Comparison of ENCODE assay signal across 8 cellular contexts in genomic region chr5:177006265-177006972, GRCh38. TPM values are rescaled to one million over a fixed set of nuclear protein-coding genes. Genes with fewer than 3 reads are reported as not detected.
DNase-seq lines count a peak whose midpoint lies in the region; ATAC-seq and TF ChIP-seq lines count a peak whose summit lies in the region.

Gene UIMC1 (minus strand): TSS chr5:177006779. CDS start chr5:176982615, 24,164 bp downstream.

- peak in 1 of 6 experiments; percentile 1 for TF ChIP-seq CTCF in esophagus squamous epithelium (IDR thresholded peaks at IDR 0.05)

- H3K36me3 ChIP-seq in KOPT-K1 (ENCODE audit: insufficient read depth, low read length) (no peaks in the 10 kb centered on the region), esophagus squamous epithelium (no peaks in the 10 kb centered on the region)

- peak; percentile 64 for ATAC-seq in GM21737 (IDR thresholded peaks at IDR 0.05; ENCODE audit: unreplicated experiment)

- intact Hi-C loops in esophagus squamous epithelium (cut with DNase I), result no loop called here

- DNase-seq in DMS153 treated with DMSO at 0.1 percent for 48 hours (lab: John Stamatoyannopoulos, UW; ENCODE audit: unreplicated experiment) (peak; percentile 23), RKO (ENCODE audit: low spot score) (peak; percentile 91), activated T-helper 1 cell treated with Interleukin-2 at 50 U/mL for 16 hours (ENCODE audit: low read depth) (peak; percentile 84), esophagus squamous epithelium (lab: John Stamatoyannopoulos, UW) (peak; percentile 70), myocyte (ENCODE audit: low read depth) (peak; percentile 90)
- peak; percentile 82 to 89 for DNase-seq in stimulated activated CD8-positive, alpha-beta memory T cell treated with anti-CD3 and anti-CD28 coated beads, Interleukin-7, amount 100 ng/mL, for 4 hours (ENCODE audit: low read depth in 2 of 2)

- H3K27me3 ChIP-seq in esophagus squamous epithelium, result no peaks in the 10 kb centered on the region

- H3K9me3 ChIP-seq in KOPT-K1 (ENCODE audit: insufficient read depth, low read length, poor library complexity, severe bottlenecking) (no peaks in the 10 kb centered on the region), esophagus squamous epithelium (no peaks in the 10 kb centered on the region)

- peak in 2 of 4 donors; percentile 13 to 54 for TF ChIP-seq POLR2A in esophagus squamous epithelium (IDR thresholded peaks at IDR 0.05)

- WGBS in esophagus squamous epithelium, 2 donors, result 0% methylated on average over 1 to 11 of the region's 83 CpGs

- H3K4me3 ChIP-seq in esophagus squamous epithelium, result peak within 1 kb of the TSS; percentile 67 to 98 (median 93)

- peak within 1 kb of the TSS; percentile 81 for H3K27ac ChIP-seq in KOPT-K1 (ENCODE audit: low read depth, low read length, poor library complexity, severe bottlenecking)
- H3K27ac ChIP-seq in esophagus squamous epithelium, result peak within 1 kb of the TSS; percentile 92 to 97 (median 96)

- H3K4me1 ChIP-seq in esophagus squamous epithelium, result peaks cover 11 to 36% (median 14%) of the 10 kb centered on the region in 3 donors

RNA-seq across cellular contexts. Expression of gene UIMC1, which starts in this region (rescaled TPM):
- total RNA-seq in esophagus squamous epithelium (10 to 100 TPM; 10.3 to 38.1 (median 15.6) TPM), myocyte (23.3 and 25.8 TPM in 2 replicates)
- 20.4 TPM for polyA plus RNA-seq in myocyte (2012)

Comparison
In these comparisons a context has a peak if more than half of its experiments do, and no peak if none do; other contexts are left out.
1. Peak in every context shown above with its lines: DNase-seq, ATAC-seq, H3K4me3 ChIP-seq and H3K27ac ChIP-seq.
2. DNase-seq: peak in every context shown above with its lines; median percentile 91 in RKO; 90 in myocyte; 86 in stimulated activated CD8-positive, alpha-beta memory T cell treated with anti-CD3 and anti-CD28 coated beads, Interleukin-7, amount 100 ng/mL, for 4 hours; 84 in activated T-helper 1 cell treated with Interleukin-2 at 50 U/mL for 16 hours; 70 in esophagus squamous epithelium; 23 in DMS153 treated with DMSO at 0.1 percent for 48 hours.